Comparison of ENCODE assay signal across 20 cellular contexts in the genomic region with DNA sequence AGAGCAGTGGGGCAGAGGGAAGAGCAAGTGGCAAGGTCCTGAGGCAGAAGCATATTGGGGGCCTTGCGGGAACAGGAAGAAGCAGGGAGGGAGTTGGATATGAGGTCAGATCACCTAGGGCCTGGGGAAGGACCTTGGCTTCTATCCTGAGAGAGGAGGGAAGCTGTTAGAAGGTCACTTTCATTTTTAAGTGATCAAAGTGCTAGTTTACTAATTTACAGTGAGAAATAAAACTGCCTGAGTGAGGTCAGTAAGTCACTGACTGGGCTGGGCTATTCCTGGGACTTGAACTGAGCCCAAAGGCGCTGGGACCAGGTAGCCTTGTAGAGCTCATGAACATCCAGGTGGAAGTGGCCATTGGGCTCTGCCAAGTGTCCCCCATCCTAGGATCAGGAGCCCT.
A peak's percentile ranks its signal among the peaks of the same experiment; 100 is the strongest.
DNase-seq lines count a peak whose midpoint lies in the region; ATAC-seq, FAIRE-seq and TF ChIP-seq lines count a peak whose summit lies in the region.
"Had no signal": no experiment of that assay in that cellular context is flagged by ENCODE, and none has a peak within 500 bp of the region (broad histone marks: within the 10 kb centered on the region; RNA-seq: fewer than 3 reads in every experiment).

No MANE protein-coding gene starts in this region.

- H2BK15ac ChIP-seq in H1 (ENCODE audit: low read length), result no peak overlapping the region

- intact Hi-C loops in heart left ventricle (cut with DNase I) (no loop called here), cardiac septum (cut with DNase I) (loop anchor here (5.0 kb wide), 1 partner anchor 33 kb away; no protein-coding TSS in a partner anchor), stomach (cut with DNase I; ENCODE audit: low total_unique reads) (no loop called here)

- no peaks in the 10 kb centered on the region for H3K36me3 ChIP-seq in heart left ventricle
- H3K36me3 ChIP-seq in H1 (ENCODE audit: control insufficient read depth in 2 of 4, insufficient read depth in 4 of 4, low read length in 3 of 4), result no peaks in the 10 kb centered on the region
- peaks cover 0 to 37% (median 0%) of the 10 kb centered on the region in 4 donors for H3K36me3 ChIP-seq in stomach

- TF ChIP-seq CTCF in heart left ventricle (IDR thresholded peaks at IDR 0.05), result no peak
- TF ChIP-seq CTCF in H1 (IDR thresholded peaks at IDR 0.05; ENCODE audit: control extremely low read depth in 1 of 3, insufficient read depth in 1 of 3, low read depth in 1 of 3, low read length in 3 of 3), result no peak
- TF ChIP-seq CTCF in stomach (IDR thresholded peaks at IDR 0.05), result no peak

- H2BK12ac ChIP-seq in H1 (ENCODE audit: low read depth, low read length), result no peak overlapping the region

- peaks cover 0 to 23% (median 0%) of the 10 kb centered on the region in 12 donors for H3K9me3 ChIP-seq in heart left ventricle
- no peaks in the 10 kb centered on the region for H3K9me3 ChIP-seq in H1 (ENCODE audit: insufficient read depth in 2 of 2, low read depth in 1 of 2, low read length in 1 of 2)
- no peaks in the 10 kb centered on the region for H3K9me3 ChIP-seq in stomach
- H3K9me3 ChIP-seq: BE2C had no signal

- no peak overlapping the region for H3K23ac ChIP-seq in H1 (ENCODE audit: insufficient read length)

- POLR2A ChIA-PET in H1 (lab: Charles Lee; ENCODE audit: partially characterized antibody), result no interaction called here

- TF ChIP-seq EP300 in H1 (IDR thresholded peaks at IDR 0.05; ENCODE audit: borderline replicate concordance in 1 of 2, low read depth in 2 of 2, low read length in 2 of 2) (no peak), stomach (IDR thresholded peaks at IDR 0.05) (no peak)

- H3K56ac ChIP-seq in H1 (replicated peaks; ENCODE audit: insufficient read length, low read depth, low read length), result no peak overlapping the region

- no peak overlapping the region for H3K4me2 ChIP-seq in H1 (ENCODE audit: insufficient read depth in 1 of 2, low read depth in 2 of 2, low read length in 2 of 2)

- no peak overlapping the region for H4K91ac ChIP-seq in H1 (replicated peaks; ENCODE audit: insufficient read length, low read length)

- FAIRE-seq in H1 (lab: Jason Lieb, UNC), result no peak
- FAIRE-seq: RCC 7860 had no signal

- H3K79me1 ChIP-seq in H1 (ENCODE audit: low read depth, low read length), result no peaks in the 10 kb centered on the region

- H4K8ac ChIP-seq in H1 (ENCODE audit: extremely low read depth, insufficient read depth, low read length), result no peak overlapping the region

- no peaks in the 10 kb centered on the region for H3K79me2 ChIP-seq in H1 (ENCODE audit: control insufficient read depth in 1 of 2, insufficient read depth in 2 of 2, low read length in 2 of 2)

- H2BK5ac ChIP-seq in H1 (ENCODE audit: low read depth, low read length), result no peak overlapping the region

- no peak overlapping the region for H3K4ac ChIP-seq in H1 (replicated peaks; ENCODE audit: insufficient read length, low read depth, low read length)

- no peak overlapping the region for H2AK5ac ChIP-seq in H1 (ENCODE audit: low read depth, low read length)

- H3K4me1 ChIP-seq in heart left ventricle, result peaks cover 0 to 55% (median 25%) of the 10 kb centered on the region in 12 donors
- peaks cover 0 to 8% (median 1%) of the 10 kb centered on the region in 4 experiments; a peak in 2 of 7 replicates for H3K4me1 ChIP-seq in H1 (replicated peaks in 1 of 4; ENCODE audit: control insufficient read depth in 3 of 4, insufficient read depth in 4 of 4, low read length in 3 of 4)
- H3K4me1 ChIP-seq in stomach, result peaks cover 0 to 3% (median 0%) of the 10 kb centered on the region in 4 donors
- H3K4me1 ChIP-seq: BE2C had no signal

- H3K4me3 ChIP-seq in heart left ventricle (no peak overlapping the region), H1 (ENCODE audit: extremely low read depth in 1 of 4, insufficient read depth in 2 of 4, low read depth in 3 of 4, low read length in 4 of 4) (no peak overlapping the region), stomach (no peak overlapping the region)
- H3K4me3 ChIP-seq: GM23248 had no signal

- H2AFZ ChIP-seq in H1 (ENCODE audit: low read length), result no peak overlapping the region
- H2AFZ ChIP-seq: GM23248 had no signal

- H4K20me1 ChIP-seq in H1 (replicated peaks in 1 of 2; ENCODE audit: control insufficient read depth in 1 of 2, insufficient read depth in 2 of 2, low read length in 2 of 2), result no peaks in the 10 kb centered on the region

- H2BK20ac ChIP-seq in H1 (ENCODE audit: low read length), result no peak overlapping the region

- H3K27ac ChIP-seq in heart left ventricle (peak overlapping the region; percentile 50 to 88 (median 70)), H1 (ENCODE audit: low read depth, low read length) (no peak overlapping the region), stomach (no peak overlapping the region)
- H3K27ac ChIP-seq: GM23248 had no signal

- 54 to 90% (median 79%) methylated on average over 2 of the region's 2 CpGs for WGBS in heart left ventricle, 4 donors
- 67% methylated on average over 2 of the region's 2 CpGs; no CpG with 5 or more reads in 1 of the 2 experiments for WGBS in H1 (ENCODE audit: extremely low coverage in 1 of 2, insufficient coverage in 1 of 2, insufficient read length in 1 of 2, insufficient replicate concordance in 2 of 2, low coverage in 1 of 2, low lambda C conversion rate in 2 of 2, missing lambda C conversion rate in 1 of 2), 2 experiments
- 72 to 98% (median 91%) methylated on average over 2 of the region's 2 CpGs for WGBS in stomach, 5 donors

- H3K14ac ChIP-seq in H1 (ENCODE audit: insufficient read length), result peak overlapping the region; percentile 23

- TF ChIP-seq RAD21 in H1 (IDR thresholded peaks at IDR 0.05 in 1 of 2, conservative IDR thresholded peaks at IDR 0.05 in 1 of 2; ENCODE audit: low read depth in 2 of 2, low read length in 2 of 2), result no peak

- no peak overlapping the region for H3K9ac ChIP-seq in H1 (replicated peaks in 1 of 4; ENCODE audit: extremely low read depth in 1 of 4, low read depth in 3 of 4, low read length in 3 of 4)
- H3K9ac ChIP-seq: GM23248 had no signal

- H3K18ac ChIP-seq in H1 (ENCODE audit: extremely low read depth, low read length), result no peak overlapping the region

- CTCF ChIA-PET in H1 (lab: Charles Lee; ENCODE audit: partially characterized antibody), result interaction anchor here (1.6 to 2.2 kb wide), 3 partner anchors 18 to 75 kb away, joined by 5 to 12 read pairs (median 7); a partner anchor contains a TSS

- ATAC-seq in heart left ventricle, result peak in 1 of 4 donors; percentile 4

- no peaks in the 10 kb centered on the region for H3K23me2 ChIP-seq in H1 (ENCODE audit: low read depth, low read length)

- H4K5ac ChIP-seq in H1 (ENCODE audit: insufficient read length, low read depth, low read length), result no peak overlapping the region

- H3K27me3 ChIP-seq in heart left ventricle, result no peaks in the 10 kb centered on the region
- H3K27me3 ChIP-seq in H1 (replicated peaks in 1 of 4; ENCODE audit: control insufficient read depth in 3 of 4, extremely low read depth in 1 of 4, insufficient read depth in 3 of 4, low read length in 3 of 4), result no peaks in the 10 kb centered on the region
- H3K27me3 ChIP-seq in stomach, result no peaks in the 10 kb centered on the region
- H3K27me3 ChIP-seq: BE2C had no signal

- H2BK120ac ChIP-seq in H1 (replicated peaks; ENCODE audit: low read depth, low read length), result no peak overlapping the region

- no peak for TF ChIP-seq POLR2A in heart left ventricle (IDR thresholded peaks at IDR 0.05)
- TF ChIP-seq POLR2A in H1 (IDR thresholded peaks at IDR 0.05; ENCODE audit: control extremely low read depth in 1 of 2, low read depth in 2 of 2, low read length in 2 of 2), result no peak
- TF ChIP-seq POLR2A in stomach (IDR thresholded peaks at IDR 0.05), result no peak

- DNase-seq in heart left ventricle (no peak), cardiac septum (ENCODE audit: low spot score) (no peak), H1 (ENCODE audit: low read depth in 1 of 2, low spot score in 2 of 2) (no peak), mesenteric fat pad (ENCODE audit: low spot score) (peak; percentile 39), stomach (peak; percentile 11), NK-92 (lab: John Stamatoyannopoulos, UW; ENCODE audit: unreplicated experiment) (no peak)
- no peak for DNase-seq in central memory CD4-positive, alpha-beta T cell
- DNase-seq in stimulated activated naive CD4-positive, alpha-beta T cell treated with Interleukin-2 at 50 U/mL for 16 hours (lab: John Stamatoyannopoulos, UW), result no peak
- DNase-seq: BE2C; CD4-positive, CD25-positive, alpha-beta regulatory T cell; DMS153; GF-D8; GM23248; HCEC 1CT; KBM-7; NCI-H1694 treated with DMSO at 0.1 percent for 48 hours; NCI-H510A; NCI-H748 treated with DMSO at 0.1 percent for 48 hours; SHP77 had no signal

TF ChIP-seq in H1, 55 proteins besides CTCF, POLR2A, EP300 and RAD21:
- no peak for TF ChIP-seq SIX5 (IDR thresholded peaks at IDR 0.05; ENCODE audit: low read depth, low read length)
- TF ChIP-seq BACH1 (IDR thresholded peaks at IDR 0.05; ENCODE audit: low read length), result no peak
- TF ChIP-seq, protein P1, sequence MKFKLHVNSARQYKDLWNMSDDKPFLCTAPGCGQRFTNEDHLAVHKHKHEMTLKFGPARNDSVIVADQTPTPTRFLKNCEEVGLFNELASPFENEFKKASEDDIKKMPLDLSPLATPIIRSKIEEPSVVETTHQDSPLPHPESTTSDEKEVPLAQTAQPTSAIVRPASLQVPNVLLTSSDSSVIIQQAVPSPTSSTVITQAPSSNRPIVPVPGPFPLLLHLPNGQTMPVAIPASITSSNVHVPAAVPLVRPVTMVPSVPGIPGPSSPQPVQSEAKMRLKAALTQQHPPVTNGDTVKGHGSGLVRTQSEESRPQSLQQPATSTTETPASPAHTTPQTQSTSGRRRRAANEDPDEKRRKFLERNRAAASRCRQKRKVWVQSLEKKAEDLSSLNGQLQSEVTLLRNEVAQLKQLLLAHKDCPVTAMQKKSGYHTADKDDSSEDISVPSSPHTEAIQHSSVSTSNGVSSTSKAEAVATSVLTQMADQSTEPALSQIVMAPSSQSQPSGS (IDR thresholded peaks at IDR 0.05; ENCODE audit: low read length), result no peak
- no peak for TF ChIP-seq CHD2 (IDR thresholded peaks at IDR 0.05; ENCODE audit: low read length)
- TF ChIP-seq YY1 (IDR thresholded peaks at IDR 0.05; ENCODE audit: low read depth, low read length), result no peak
- TF ChIP-seq KDM1A (IDR thresholded peaks at IDR 0.05; ENCODE audit: borderline replicate concordance, low read length), result no peak
- TF ChIP-seq CREB1 (IDR thresholded peaks at IDR 0.05), result no peak
- no peak for TF ChIP-seq TAF1 (IDR thresholded peaks at IDR 0.05; ENCODE audit: low read depth, low read length)
- no peak for TF ChIP-seq SIN3A (conservative IDR thresholded peaks at IDR 0.05 in 1 of 2, IDR thresholded peaks at IDR 0.05 in 1 of 2; ENCODE audit: low read depth in 1 of 2, low read length in 2 of 2)

Comparison
In these comparisons a context has a peak if more than half of its experiments do, and no peak if none do; other contexts are left out.
1. DNase-seq: peak in mesenteric fat pad (single experiment) and stomach (single experiment); none in heart left ventricle (0 of 5), cardiac septum (single experiment), H1 (0 of 2), NK-92 (single experiment), central memory CD4-positive, alpha-beta T cell (single experiment) and stimulated activated naive CD4-positive, alpha-beta T cell treated with Interleukin-2 at 50 U/mL for 16 hours (single experiment).
2. H3K27ac ChIP-seq: peak in heart left ventricle (12 of 12); none in H1 (single experiment) and stomach (0 of 5).